ENCODE assay signal across 36 cellular contexts in genomic region chr13:96880419-96880818, GRCh38.
"Had no signal": no experiment of that assay in that cellular context is flagged by ENCODE, and none has a peak within 500 bp of the region (broad histone marks: within the 10 kb centered on the region; RNA-seq: fewer than 3 reads in every experiment).

No MANE protein-coding gene starts in this region.

- DNase-seq: Karpas-422, Kasumi-1, KBM-7, KG1, MG63, MM.1S, MV-4-11, NCI-H1048, NCI-H1092, NCI-H1092 treated with DMSO at 0.1 percent for 48 hours, NCI-H1105, NCI-H1105 treated with DMSO at 0.1 percent for 48 hours, NCI-H1417 treated with DMSO at 0.1 percent for 48 hours, NCI-H146, NCI-H1694, NCI-H1694 treated with DMSO at 0.1 percent for 48 hours, NCI-H187, NCI-H187 treated with DMSO at 0.1 percent for 48 hours, NCI-H1930, NCI-H2029, NCI-H2029 treated with DMSO at 0.1 percent for 48 hours, NCI-H2081, NCI-H2081 treated with DMSO at 0.1 percent for 48 hours, NCI-H2171, NCI-H2171 treated with DMSO at 0.1 percent for 48 hours, NCI-H2227 treated with DMSO at 0.1 percent for 48 hours, NCI-H226, NCI-H345, NCI-H446, NCI-H446 treated with DMSO at 0.1 percent for 48 hours, NCI-H510A, NCI-H510A treated with DMSO at 0.1 percent for 48 hours, NCI-H524, NCI-H524 treated with DMSO at 0.1 percent for 48 hours, NCI-H526 had no signal

- H3K36me3 ChIP-seq: MG63 had no signal

- H3K9ac ChIP-seq: KMS-11 had no signal

- H3K9me3 ChIP-seq: MG63 had no signal

- H3K27me3 ChIP-seq: MG63 had no signal

- H3K27ac ChIP-seq: KMS-11 had no signal

- H3K4me3 ChIP-seq: MG63 had no signal

- H3K4me2 ChIP-seq: KMS-11 had no signal
